8 cellular contexts compared by ENCODE assay signal in the genomic region with DNA sequence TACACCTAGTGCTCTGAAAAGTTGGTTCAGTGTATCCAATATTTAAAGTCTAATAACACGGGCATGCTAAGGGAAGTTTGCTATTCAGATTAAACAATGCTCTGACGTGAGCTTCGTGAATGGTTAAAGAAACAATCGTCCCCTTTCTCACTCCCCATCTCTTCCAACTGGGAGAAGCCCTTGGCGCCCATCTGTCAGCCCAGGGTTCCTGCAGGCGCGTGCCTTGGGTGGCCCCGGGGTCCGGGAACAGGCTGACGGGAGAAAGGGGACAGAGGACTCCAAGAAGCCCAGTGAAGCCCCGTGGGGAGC. TPM values are rescaled to one million over a fixed set of nuclear protein-coding genes. Genes with fewer than 3 reads are reported as not detected.
DNase-seq lines count a peak whose midpoint lies in the region; ATAC-seq and TF ChIP-seq lines count a peak whose summit lies in the region.

No MANE protein-coding gene starts in this region.

- TF ChIP-seq POLR2A in adrenal gland (IDR thresholded peaks at IDR 0.05) (no peak), right lobe of liver (IDR thresholded peaks at IDR 0.05) (no peak)

- 0 to 1% (median 0%) methylated on average over 4 to 11 of the region's 11 CpGs for WGBS in adrenal gland, 4 donors
- WGBS in right lobe of liver (ENCODE audit: insufficient coverage, low coverage, low lambda C conversion rate, missing lambda C conversion rate), result 0% methylated on average over 6 of the region's 11 CpGs

- ATAC-seq in right lobe of liver (no peak), GM19463 (IDR thresholded peaks at IDR 0.05; ENCODE audit: unreplicated experiment) (no peak), GM19351 (IDR thresholded peaks at IDR 0.05; ENCODE audit: unreplicated experiment) (no peak)

- H3K4me1 Mint-ChIP-seq in activated naive CD4-positive, alpha-beta T cell treated with anti-CD3 and anti-CD28 coated beads for 36 hours (ENCODE audit: low read depth), result peaks cover 39% of the 10 kb centered on the region
- H3K4me1 Mint-ChIP-seq in type B pancreatic cell (ENCODE audit: unreplicated experiment), result peaks cover 31% of the 10 kb centered on the region

- peak overlapping the region; percentile 23 to 89 (median 67) for H3K4me3 ChIP-seq in adrenal gland
- H3K4me3 ChIP-seq in right lobe of liver, result peak overlapping the region; percentile 90 to 95 (median 91)

- H3K4me3 Mint-ChIP-seq in activated naive CD4-positive, alpha-beta T cell treated with anti-CD3 and anti-CD28 coated beads for 36 hours, result peak overlapping the region; percentile 90
- peak overlapping the region; percentile 91 for H3K4me3 Mint-ChIP-seq in type B pancreatic cell

- CTCF ChIA-PET in activated naive CD4-positive, alpha-beta T cell treated with anti-CD3 and anti-CD28 coated beads for 36 hours (lab: Charles Lee), result interaction anchor here (0.6 to 3.4 kb wide), 6 partner anchors 9 to 163 kb away, joined by 3 to 24 read pairs (median 10); a partner anchor contains a TSS

- TF ChIP-seq CTCF in adrenal gland (IDR thresholded peaks at IDR 0.05) (no peak), right lobe of liver (IDR thresholded peaks at IDR 0.05) (no peak), type B pancreatic cell (conservative IDR thresholded peaks at IDR 0.05) (no peak)

- H3K27me3 ChIP-seq in adrenal gland, result no peaks in the 10 kb centered on the region
- H3K27me3 ChIP-seq in right lobe of liver, result no peaks in the 10 kb centered on the region

- H3K27ac ChIP-seq in adrenal gland (peak overlapping the region; percentile 4 to 93 (median 75)), right lobe of liver (peak overlapping the region; percentile 64 to 82 (median 70))

- H3K9me3 ChIP-seq in adrenal gland (replicated peaks in 1 of 3) (no peaks in the 10 kb centered on the region), right lobe of liver (no peaks in the 10 kb centered on the region)

- H3K27me3 Mint-ChIP-seq in activated naive CD4-positive, alpha-beta T cell treated with anti-CD3 and anti-CD28 coated beads for 36 hours (ENCODE audit: low read depth), result no peaks in the 10 kb centered on the region
- no peaks in the 10 kb centered on the region for H3K27me3 Mint-ChIP-seq in type B pancreatic cell

- peaks cover 9% of the 10 kb centered on the region for H3K36me3 Mint-ChIP-seq in activated naive CD4-positive, alpha-beta T cell treated with anti-CD3 and anti-CD28 coated beads for 36 hours (ENCODE audit: low read depth)
- peaks cover 11% of the 10 kb centered on the region for H3K36me3 Mint-ChIP-seq in type B pancreatic cell

- H3K4me1 ChIP-seq in adrenal gland (replicated peaks in 1 of 2) (peaks cover 0 to 17% of the 10 kb centered on the region in 2 donors), right lobe of liver (peaks cover 0 to 11% (median 6%) of the 10 kb centered on the region in 4 donors)

- peak overlapping the region; percentile 61 for H3K27ac Mint-ChIP-seq in activated naive CD4-positive, alpha-beta T cell treated with anti-CD3 and anti-CD28 coated beads for 36 hours
- H3K27ac Mint-ChIP-seq in type B pancreatic cell, result peak overlapping the region; percentile 29

- no peak for DNase-seq in activated naive CD4-positive, alpha-beta T cell treated with anti-CD3 and anti-CD28 coated beads for 36 hours
- no peak for DNase-seq in activated naive CD4-positive, alpha-beta T cell (lab: John Stamatoyannopoulos, UW)
- DNase-seq in adrenal gland, result no peak
- no peak for DNase-seq in right lobe of liver
- no peak for DNase-seq in type B pancreatic cell (ENCODE audit: extremely low spot score, unreplicated experiment)
- DNase-seq in ureter (ENCODE audit: low spot score), result no peak

- intact Hi-C loops in activated naive CD4-positive, alpha-beta T cell treated with anti-CD3 and anti-CD28 coated beads for 36 hours (cut with micrococcal nuclease), result loop anchor here (1.0 to 10.0 kb wide), 4 partner anchors 25 to 703 kb away; a partner anchor contains a TSS
- intact Hi-C loops in adrenal gland (cut with DNase I) (loop anchor here in 1 of 2 donors (10.0 kb wide), 1 partner anchor 163 kb away; no protein-coding TSS in a partner anchor), right lobe of liver (cut with DNase I) (no loop called here)

- no peaks in the 10 kb centered on the region for H3K36me3 ChIP-seq in adrenal gland (replicated peaks in 1 of 2)
- H3K36me3 ChIP-seq in right lobe of liver, result no peaks in the 10 kb centered on the region

- no peaks in the 10 kb centered on the region for H3K9me3 Mint-ChIP-seq in activated naive CD4-positive, alpha-beta T cell treated with anti-CD3 and anti-CD28 coated beads for 36 hours
- no peaks in the 10 kb centered on the region for H3K9me3 Mint-ChIP-seq in type B pancreatic cell

RNA-seq across cellular contexts. Expression of a gene that starts 0.4 kb away (rescaled TPM):
- total RNA-seq in activated naive CD4-positive, alpha-beta T cell treated with anti-CD3 and anti-CD28 coated beads for 36 hours, result 10 to 100 TPM; 41.2 to 45.9 TPM
- total RNA-seq in adrenal gland (10 to 100 TPM; 37.0 to 65.7 (median 43.0) TPM), right lobe of liver (10 to 100 TPM; 11.3 to 23.6 (median 13.8) TPM), type B pancreatic cell (ENCODE audit: low replicate concordance) (21.5 and 38.1 TPM in 2 replicates), ureter (37.2 TPM)
- polyA plus RNA-seq in adrenal gland, result 10 to 100 TPM; 13.7 to 43.1 (median 19.6) TPM

RNA-seq across cellular contexts. Expression of a gene that starts 9.3 kb away (rescaled TPM):
- total RNA-seq in activated naive CD4-positive, alpha-beta T cell treated with anti-CD3 and anti-CD28 coated beads for 36 hours, result 10 to 100 TPM; 38.8 to 39.1 TPM
- total RNA-seq in adrenal gland (10 to 100 TPM; 14.2 to 31.2 (median 19.4) TPM), right lobe of liver (10 to 100 TPM; 12.0 to 22.8 (median 16.5) TPM), type B pancreatic cell (ENCODE audit: low replicate concordance) (32.5 and 33.4 TPM in 2 replicates), ureter (21.6 TPM)
- 10 to 100 TPM; 25.8 to 43.0 (median 35.4) TPM for polyA plus RNA-seq in adrenal gland

RNA-seq across cellular contexts. Expression of a gene that starts 19.1 kb away (rescaled TPM):
- 10 to 100 TPM; 62.1 to 65.9 TPM for total RNA-seq in activated naive CD4-positive, alpha-beta T cell treated with anti-CD3 and anti-CD28 coated beads for 36 hours
- total RNA-seq in adrenal gland (100 to 1,000 TPM in 2 of 8 donors, 10 to 100 TPM in 6; 12.7 to 114 (median 49.4) TPM), right lobe of liver (10 to 100 TPM; 21.9 to 35.2 (median 28.4) TPM), type B pancreatic cell (ENCODE audit: low replicate concordance) (63.0 and 97.1 TPM in 2 replicates), ureter (137 TPM)
- 10 to 100 TPM; 34.3 to 64.7 (median 47.5) TPM for polyA plus RNA-seq in adrenal gland
